In genomic region chr21:35095859-35096291, GRCh38 we compare ENCODE assay signal across 1 cellular context.
TF ChIP-seq lines count a peak whose summit lies in the region.

No MANE protein-coding gene starts in this region.

TF ChIP-seq in HepG2, 621 proteins besides CTCF, POLR2A, EP300 and RAD21:
- TF ChIP-seq ZNF609 (CRISPR knock-in tag; IDR thresholded peaks at IDR 0.05; ENCODE audit: borderline replicate concordance), result no peak
- no peak for TF ChIP-seq HDAC1 (CRISPR knock-in tag; IDR thresholded peaks at IDR 0.05)
- TF ChIP-seq CHCHD3 (CRISPR knock-in tag; IDR thresholded peaks at IDR 0.05), result no peak
- TF ChIP-seq TEF (CRISPR knock-in tag; IDR thresholded peaks at IDR 0.05), result no peak
- TF ChIP-seq ZNF501 (CRISPR knock-in tag; IDR thresholded peaks at IDR 0.05), result no peak
- no peak for TF ChIP-seq PBX2 (CRISPR knock-in tag; IDR thresholded peaks at IDR 0.05)
- TF ChIP-seq ZBTB7B (CRISPR knock-in tag; IDR thresholded peaks at IDR 0.05), result no peak
- TF ChIP-seq MTA1 (CRISPR knock-in tag; IDR thresholded peaks at IDR 0.05; ENCODE audit: borderline replicate concordance), result no peak
